18 cellular contexts compared by ENCODE assay signal in genomic region chr9:116483622-116484482, GRCh38.
"Had no signal": no experiment of that assay in that cellular context is flagged by ENCODE, and none has a peak within 500 bp of the region (broad histone marks: within the 10 kb centered on the region; RNA-seq: fewer than 3 reads in every experiment).

No MANE protein-coding gene starts in this region.

- H3K4me2 ChIP-seq: hepatocyte had no signal

- ATAC-seq: activated CD8-positive, alpha-beta T cell treated with anti-CD3 and anti-CD28 coated beads for 36 hours; activated naive CD8-positive, alpha-beta T cell treated with anti-CD3 and anti-CD28 coated beads, Interleukin-2, amount 50 U/mL, for 24 hours; foreskin keratinocyte; natural killer cell; stimulated activated naive CD8-positive, alpha-beta T cell treated with anti-CD3 and anti-CD28 coated beads, Interleukin-15, Interleukin-2, amounts not matched to agents 100 U/mL and 50 U/mL, for 24 hours had no signal

- H3K4me3 ChIP-seq: hepatocyte, right atrium auricular region, skin epidermis, transverse colon had no signal

- H3K27ac ChIP-seq: foreskin keratinocyte, transverse colon had no signal

- DNase-seq: activated CD4-positive, alpha-beta T cell treated with anti-CD3 and anti-CD28 coated beads, Interleukin-2, amount 10 ng/mL, durations not matched to agents 24 days and 14 days; activated CD8-positive, alpha-beta T cell treated with anti-CD3 and anti-CD28 coated beads for 36 hours; activated naive CD4-positive, alpha-beta T cell treated with Interleukin-2 at 50 U/mL for 16 hours; activated naive CD8-positive, alpha-beta T cell treated with anti-CD3 and anti-CD28 coated beads, Interleukin-2, amount 50 U/mL, for 24 hours; activated T-cell treated with anti-CD3 and anti-CD28 coated beads, Interleukin-2, amount 50 U/mL, for 1 hour; dermis blood vessel endothelial cell; effector memory CD4-positive, alpha-beta T cell; foreskin keratinocyte; left cardiac atrium; natural killer cell; occipital lobe; stimulated activated naive CD8-positive, alpha-beta T cell treated with anti-CD3 and anti-CD28 coated beads, Interleukin-15, Interleukin-2, amounts not matched to agents 100 U/mL and 50 U/mL, for 24 hours; T-helper 1 cell; T1000; transverse colon had no signal

- H3K9me3 ChIP-seq: right atrium auricular region, transverse colon had no signal

- H3K36me3 ChIP-seq: right atrium auricular region, transverse colon had no signal

- H3K4me1 ChIP-seq: foreskin keratinocyte had no signal

- H3K27me3 ChIP-seq: hepatocyte, right atrium auricular region, transverse colon had no signal

- H3K79me2 ChIP-seq: hepatocyte had no signal

- H2AFZ ChIP-seq: hepatocyte had no signal
